ENCODE assay signal across 8 cellular contexts in genomic region chr14:51283402-51283825, GRCh38. TPM values are rescaled to one million over a fixed set of nuclear protein-coding genes. Genes with fewer than 3 reads are reported as not detected.
DNase-seq lines count a peak whose midpoint lies in the region; ATAC-seq and TF ChIP-seq lines count a peak whose summit lies in the region.

No MANE protein-coding gene starts in this region.

- 19 to 38% methylated on average over 3 of the region's 3 CpGs for WGBS in testis, 2 donors

- intact Hi-C loops in testis (cut with DNase I; ENCODE audit: low total_unique reads), result no loop called here

- H3K4me3 ChIP-seq in testis, result no peak overlapping the region

- peak; percentile 77 to 90 (median 79) for TF ChIP-seq CTCF in testis (IDR thresholded peaks at IDR 0.05)

- no peaks in the 10 kb centered on the region for H3K27me3 ChIP-seq in testis

- DNase-seq in D341Med (ENCODE audit: low spot score) (peak; percentile 59), HS-5 (ENCODE audit: low read depth) (peak; percentile 81), NCI-H526 treated with DMSO at 0.1 percent for 48 hours (lab: John Stamatoyannopoulos, UW) (peak; percentile 68), T47D (ENCODE audit: low read depth in 1 of 2, low spot score in 1 of 2) (peak; percentile 73 to 92), iris pigment epithelial cell (ENCODE audit: low read depth) (peak; percentile 89), testis (no peak)
- DNase-seq in activated CD8-positive, alpha-beta memory T cell treated with anti-CD3 and anti-CD28 coated beads, Interleukin-2, amount 50 U/mL, for 4 hours, result no peak

- no peak overlapping the region for H3K27ac ChIP-seq in testis

- H3K4me1 ChIP-seq in testis, result no peaks in the 10 kb centered on the region

- H3K9me3 ChIP-seq in testis, result no peaks in the 10 kb centered on the region

- TF ChIP-seq POLR2A in testis (IDR thresholded peaks at IDR 0.05), result no peak

- ATAC-seq in GM18517 (IDR thresholded peaks at IDR 0.05; ENCODE audit: unreplicated experiment), result no peak

- in situ Hi-C loops in T47D (cut with HindIII; ENCODE audit: low pct_unique_long_range_greater_than_20kb, low sequenced_read_pairs), result no loop called here

- H3K36me3 ChIP-seq in testis (ENCODE audit: low read depth, missing control alignments), result no peaks in the 10 kb centered on the region

RNA-seq across cellular contexts. Expression of gene TMX1, which starts 43.4 kb away (rescaled TPM):
- 10 to 100 TPM; 19.2 to 30.7 TPM for total RNA-seq in testis
- polyA plus RNA-seq in testis (ENCODE audit: insufficient read depth, low read depth, low replicate concordance), result 19.5 TPM

Comparison
In these comparisons a context has a peak if more than half of its experiments do, and no peak if none do; other contexts are left out.
1. DNase-seq: peak in D341Med (single experiment), HS-5 (single experiment), NCI-H526 treated with DMSO at 0.1 percent for 48 hours (single experiment), T47D (2 of 2) and iris pigment epithelial cell (single experiment); none in testis (single experiment) and activated CD8-positive, alpha-beta memory T cell treated with anti-CD3 and anti-CD28 coated beads, Interleukin-2, amount 50 U/mL, for 4 hours (single experiment).